In genomic region chr6:27782703-27783236, GRCh38 we compare ENCODE assay signal across 19 cellular contexts.
DNase-seq lines count a peak whose midpoint lies in the region; ATAC-seq, FAIRE-seq and TF ChIP-seq lines count a peak whose summit lies in the region.
"Had no signal": no experiment of that assay in that cellular context is flagged by ENCODE, and none has a peak within 500 bp of the region (broad histone marks: within the 10 kb centered on the region; RNA-seq: fewer than 3 reads in every experiment).

No MANE protein-coding gene starts in this region.

- H3K4me1 ChIP-seq in K562 (replicated peaks in 1 of 2; ENCODE audit: control insufficient read depth in 2 of 2, insufficient read depth in 2 of 2, low read length in 2 of 2) = peaks cover 3 to 20% of the 10 kb centered on the region in 2 experiments
- H3K4me1 ChIP-seq in pancreas = no peaks in the 10 kb centered on the region
- no peaks in the 10 kb centered on the region for H3K4me1 ChIP-seq in osteoblast (ENCODE audit: insufficient read depth, low read length)

- no peaks in the 10 kb centered on the region for H3K9me1 ChIP-seq in K562 (ENCODE audit: control insufficient read depth, insufficient read depth, low read length)

- H3K79me2 ChIP-seq in K562 (ENCODE audit: control insufficient read depth, insufficient read depth, low read length) (no peaks in the 10 kb centered on the region), osteoblast (ENCODE audit: insufficient read depth, low read length) (no peaks in the 10 kb centered on the region)

- CTCF ChIA-PET in K562 (lab: Yijun Ruan, JAX; ENCODE audit: low intra/inter-chr PET ratio) = no interaction called here

- H3K27ac ChIP-seq in K562 (ENCODE audit: extremely low read depth, low read depth, low read length) (no peak overlapping the region), pancreas (no peak overlapping the region), osteoblast (ENCODE audit: low read depth, low read length) (no peak overlapping the region)

- no peak for TF ChIP-seq POLR2A in K562 (conservative IDR thresholded peaks at IDR 0.05)

- no peak overlapping the region for H3K9ac ChIP-seq in K562 (ENCODE audit: insufficient read depth in 1 of 2, low read depth in 2 of 2, low read length in 2 of 2)

- peaks cover 2% of the 10 kb centered on the region for H3K36me3 Mint-ChIP-seq in IgD-negative memory B cell
- H3K36me3 Mint-ChIP-seq: CD4-positive, alpha-beta memory T cell had no signal

- in situ Hi-C loops in K562 (cut with MboI) = no loop called here

- H3K27me3 ChIP-seq in K562 (ENCODE audit: control insufficient read depth in 2 of 2, insufficient read depth in 2 of 2, low read length in 2 of 2) (no peaks in the 10 kb centered on the region), pancreas (peaks cover 0 to 41% (median 3%) of the 10 kb centered on the region in 4 donors), osteoblast (ENCODE audit: insufficient read depth, low read length) (peaks cover 16% of the 10 kb centered on the region)

- no peak for TF ChIP-seq EP300 in K562 (IDR thresholded peaks at IDR 0.05; ENCODE audit: low read length)

- POLR2A ChIA-PET in K562 (lab: Yijun Ruan, JAX) = interaction anchor here (1.1 to 2.9 kb wide), 2 partner anchors 24 to 42 kb away, joined by 3 to 11 read pairs; a partner anchor contains a TSS

- H3K9me3 Mint-ChIP-seq in IgD-negative memory B cell = no peaks in the 10 kb centered on the region
- H3K9me3 Mint-ChIP-seq: CD4-positive, alpha-beta memory T cell; HFFc6 had no signal

- H3K4me1 Mint-ChIP-seq in IgD-negative memory B cell = no peaks in the 10 kb centered on the region
- H3K4me1 Mint-ChIP-seq: CD4-positive, alpha-beta memory T cell had no signal

- H3K4me3 ChIP-seq in K562 = no peak overlapping the region
- no peak overlapping the region for H3K4me3 ChIP-seq in pancreas
- H3K4me3 ChIP-seq in osteoblast (ENCODE audit: insufficient read depth, low read length) = no peak overlapping the region
- H3K4me3 ChIP-seq: HAP-1 had no signal

- H3K9me3 ChIP-seq in K562 (replicated peaks; ENCODE audit: control insufficient read depth, insufficient read depth, low read depth, low read length) = no peaks in the 10 kb centered on the region
- no peaks in the 10 kb centered on the region for H3K9me3 ChIP-seq in pancreas
- no peaks in the 10 kb centered on the region for H3K9me3 ChIP-seq in osteoblast (ENCODE audit: low read depth, low read length)
- H3K9me3 ChIP-seq: Caco-2, HAP-1 had no signal

- H2AFZ ChIP-seq in K562 (ENCODE audit: low read depth, low read length) (peak overlapping the region; percentile 60), osteoblast (ENCODE audit: low read length) (no peak overlapping the region)

- ATAC-seq in K562 (no peak), left colon (peak; percentile 81), pancreas (no peak)

- H3K4me2 ChIP-seq in K562 (ENCODE audit: insufficient read depth, low read length) (no peak overlapping the region), osteoblast (ENCODE audit: insufficient read depth, low read length) (no peak overlapping the region)

- peaks cover 5% of the 10 kb centered on the region for H3K27me3 Mint-ChIP-seq in IgD-negative memory B cell

- TF ChIP-seq CTCF in K562 (IDR thresholded peaks at IDR 0.05 in 2 of 3, conservative IDR thresholded peaks at IDR 0.05 in 1 of 3; ENCODE audit: insufficient read depth in 2 of 3, low read depth in 1 of 3, low read length in 3 of 3) = no peak
- TF ChIP-seq CTCF in pancreas (IDR thresholded peaks at IDR 0.05) = no peak
- TF ChIP-seq CTCF in osteoblast (IDR thresholded peaks at IDR 0.05; ENCODE audit: extremely low read depth, low read depth, low read length) = no peak

- H3K36me3 ChIP-seq in K562 (ENCODE audit: control insufficient read depth, insufficient read depth, low read length) (no peaks in the 10 kb centered on the region), pancreas (no peaks in the 10 kb centered on the region), osteoblast (ENCODE audit: insufficient read depth, low read length) (no peaks in the 10 kb centered on the region)
- H3K36me3 ChIP-seq: HAP-1 had no signal

- WGBS in K562 (ENCODE audit: insufficient coverage, low coverage, missing lambda C conversion rate) = 97% methylated on average over 3 of the region's 3 CpGs
- 76 to 82% methylated on average over 3 of the region's 3 CpGs for WGBS in pancreas, 2 donors

- FAIRE-seq in K562 (lab: Jason Lieb, UNC) (no peak), pancreas (lab: Jason Lieb, UNC) (peak; percentile 47)
- FAIRE-seq: G401.6, GM12892, H54 had no signal

- peak overlapping the region in 2 of 3 donors; percentile 56 to 81 for H3K27ac Mint-ChIP-seq in IgD-negative memory B cell
- H3K27ac Mint-ChIP-seq: CD4-positive, alpha-beta memory T cell; HFFc6 had no signal

- no peak for TF ChIP-seq RAD21 in K562 (CRISPR knock-in tag; conservative IDR thresholded peaks at IDR 0.05 in 1 of 2, IDR thresholded peaks at IDR 0.05 in 1 of 2)

- DNase-seq in K562 (ENCODE audit: extremely low read depth in 1 of 4, low spot score in 3 of 4) (no peak), left colon (no peak), pancreas (no peak), mesenteric fat pad (ENCODE audit: low spot score) (no peak), osteoblast (ENCODE audit: insufficient read length, low spot score, missing footprints) (no peak), cerebellar cortex (ENCODE audit: low spot score) (no peak), COLO668 (lab: John Stamatoyannopoulos, UW; ENCODE audit: unreplicated experiment) (no peak)
- DNase-seq: C1 segment of cervical spinal cord; Caco-2; CD4-positive, alpha-beta memory T cell; DMS153; DND-41; GOT3; HFFc6 had no signal

- H4K20me1 ChIP-seq in K562 (replicated peaks; ENCODE audit: control insufficient read depth, insufficient read depth, low read length) (no peaks in the 10 kb centered on the region), osteoblast (ENCODE audit: insufficient read depth, low read length) (no peaks in the 10 kb centered on the region)

- no peak overlapping the region for H3K4me3 Mint-ChIP-seq in IgD-negative memory B cell
- H3K4me3 Mint-ChIP-seq: CD4-positive, alpha-beta memory T cell; HFFc6 had no signal

- intact Hi-C loops in K562 (cut with micrococcal nuclease) (no loop called here), left colon (cut with DNase I, micrococcal nuclease) (no loop called here), pancreas (cut with DNase I) (no loop called here)

- no TSS peak for BruUV-seq in K562 (replicated peaks; lab: Mats Ljungman, UMichigan)

TF ChIP-seq in K562, 482 proteins besides CTCF, POLR2A, EP300 and RAD21:
- TF ChIP-seq LCOR (CRISPR knock-in tag; IDR thresholded peaks at IDR 0.05) (no peak), AFF1 (IDR thresholded peaks at IDR 0.05; ENCODE audit: low read depth in 1 of 2, partially characterized antibody in 2 of 2) (no peak), POLR3A (IDR thresholded peaks at IDR 0.05; ENCODE audit: borderline replicate concordance, extremely low read depth, insufficient read depth, insufficient read length) (no peak)
